23 cellular contexts compared by ENCODE assay signal in the genomic region with DNA sequence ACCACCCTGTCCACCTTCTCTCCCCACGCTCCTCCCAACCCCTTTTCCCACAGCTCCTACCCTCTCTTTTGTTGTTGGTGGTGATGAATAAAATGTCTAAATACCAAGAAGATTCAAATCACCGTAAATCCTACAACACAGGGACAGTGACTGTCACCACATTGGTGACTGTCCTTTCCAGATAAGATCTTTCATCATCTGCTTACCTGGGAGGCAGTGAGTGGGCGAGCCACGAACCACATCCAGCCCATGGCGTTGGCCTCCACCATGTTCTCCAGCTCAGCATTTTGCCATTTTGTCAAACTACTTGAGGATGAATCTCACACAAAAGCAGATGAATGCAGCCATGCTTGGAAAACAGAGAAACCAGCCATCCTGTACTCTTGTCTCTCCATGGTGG. TPM values are rescaled to one million over a fixed set of nuclear protein-coding genes. Genes with fewer than 3 reads are reported as not detected.
DNase-seq lines count a peak whose midpoint lies in the region; ATAC-seq and TF ChIP-seq lines count a peak whose summit lies in the region.
"Had no signal": no experiment of that assay in that cellular context is flagged by ENCODE, and none has a peak within 500 bp of the region (broad histone marks: within the 10 kb centered on the region; RNA-seq: fewer than 3 reads in every experiment).

No MANE protein-coding gene starts in this region.

- H2AK5ac ChIP-seq in IMR-90 (ENCODE audit: low read depth, low read length): peak overlapping the region; percentile 77

- POLR2A ChIA-PET in IMR-90 (lab: Charles Lee; ENCODE audit: unreplicated experiment): no interaction called here

- no peak overlapping the region for H3K27ac Mint-ChIP-seq in activated naive CD4-positive, alpha-beta T cell treated with anti-CD3 and anti-CD28 coated beads, Interleukin-2, amount 10 ng/mL, durations not matched to agents 7 days and 5 days
- H3K27ac Mint-ChIP-seq: CD8-positive, alpha-beta T cell; T-cell; WTC11 had no signal

- peak overlapping the region; percentile 55 for H2BK20ac ChIP-seq in IMR-90 (ENCODE audit: low read depth, low read length)

- H3K18ac ChIP-seq in IMR-90 (ENCODE audit: low read depth, low read length): no peak overlapping the region

- peaks cover 58% of the 10 kb centered on the region for H3K27me3 Mint-ChIP-seq in activated naive CD4-positive, alpha-beta T cell treated with anti-CD3 and anti-CD28 coated beads, Interleukin-2, amount 10 ng/mL, durations not matched to agents 7 days and 5 days
- H3K27me3 Mint-ChIP-seq: naive B cell, T-cell had no signal

- no peaks in the 10 kb centered on the region for H3K36me3 ChIP-seq in IMR-90 (ENCODE audit: control insufficient read depth, insufficient read depth, low read length)

- dilution Hi-C loops in IMR-90 (cut with HindIII; ENCODE audit: low sequenced_read_pairs, unreplicated experiment): no loop called here

- H3K9me1 ChIP-seq in IMR-90 (ENCODE audit: insufficient read depth, low read length): peaks cover 17% of the 10 kb centered on the region

- H4K20me1 ChIP-seq in IMR-90 (ENCODE audit: insufficient read depth, low read length): no peaks in the 10 kb centered on the region

- H3K4me1 Mint-ChIP-seq in activated naive CD4-positive, alpha-beta T cell treated with anti-CD3 and anti-CD28 coated beads, Interleukin-2, amount 10 ng/mL, durations not matched to agents 7 days and 5 days: peaks cover 22% of the 10 kb centered on the region
- H3K4me1 Mint-ChIP-seq: WTC11 had no signal

- ATAC-seq in IMR-90 (ENCODE audit: low read depth) (no peak), HG02938 (IDR thresholded peaks at IDR 0.05; ENCODE audit: unreplicated experiment) (no peak)
- ATAC-seq: CD8-positive, alpha-beta T cell; Right ventricle myocardium inferior; T-cell; WTC11 had no signal

- no peak for TF ChIP-seq CTCF in IMR-90 (conservative IDR thresholded peaks at IDR 0.05; ENCODE audit: low read depth, low read length)

- no peaks in the 10 kb centered on the region for H3K36me3 Mint-ChIP-seq in activated naive CD4-positive, alpha-beta T cell treated with anti-CD3 and anti-CD28 coated beads, Interleukin-2, amount 10 ng/mL, durations not matched to agents 7 days and 5 days
- H3K36me3 Mint-ChIP-seq: CD8-positive, alpha-beta T cell; naive B cell; T-cell; WTC11 had no signal

- DNase-seq in activated T-cell treated with anti-CD3 and anti-CD28 coated beads for 48 hours (ENCODE audit: low read depth) (peak; percentile 62), activated T-cell treated with anti-CD3 and anti-CD28 coated beads for 4 hours (no peak), IMR-90 (no peak), EL (no peak), COLO668 (lab: John Stamatoyannopoulos, UW; ENCODE audit: unreplicated experiment) (no peak)
- peak; percentile 57 for DNase-seq in activated naive CD4-positive, alpha-beta T cell treated with anti-CD3 and anti-CD28 coated beads, Interleukin-2, amount 10 ng/mL, durations not matched to agents 7 days and 5 days
- DNase-seq in stimulated activated CD8-positive, alpha-beta memory T cell treated with anti-CD3 and anti-CD28 coated beads, Interleukin-2, amount 100 ng/mL, for 48 hours (ENCODE audit: low read depth in 2 of 2): peak; percentile 46 to 58
- DNase-seq: CD8-positive, alpha-beta T cell; DMS79 treated with DMSO at 0.1 percent for 48 hours; mammary epithelial cell; naive B cell; NCI-H187 treated with DMSO at 0.1 percent for 48 hours; NCI-H446; substantia nigra; T-cell had no signal

- no peak overlapping the region for H4K5ac ChIP-seq in IMR-90 (ENCODE audit: low read depth, low read length)

- no peak overlapping the region for H4K8ac ChIP-seq in IMR-90 (ENCODE audit: low read depth in 2 of 2, low read length in 2 of 2)

- peaks cover under 1% of the 10 kb centered on the region; the same call in 1 of the 2 replicates for H3K9me3 ChIP-seq in IMR-90 (ENCODE audit: control insufficient read depth, insufficient read depth, low read length)

- H4K91ac ChIP-seq in IMR-90 (ENCODE audit: insufficient read depth, low read depth, low read length): peak overlapping the region; percentile 39

- H3K4me3 Mint-ChIP-seq in activated naive CD4-positive, alpha-beta T cell treated with anti-CD3 and anti-CD28 coated beads, Interleukin-2, amount 10 ng/mL, durations not matched to agents 7 days and 5 days: no peak overlapping the region
- H3K4me3 Mint-ChIP-seq: CD8-positive, alpha-beta T cell; T-cell; WTC11 had no signal

- no peaks in the 10 kb centered on the region for H3K9me3 Mint-ChIP-seq in activated naive CD4-positive, alpha-beta T cell treated with anti-CD3 and anti-CD28 coated beads, Interleukin-2, amount 10 ng/mL, durations not matched to agents 7 days and 5 days
- H3K9me3 Mint-ChIP-seq: CD8-positive, alpha-beta T cell; naive B cell; T-cell; WTC11 had no signal

- peak overlapping the region; percentile 35 for H2AFZ ChIP-seq in IMR-90 (replicated peaks; ENCODE audit: low read length, poor library complexity)
- H2AFZ ChIP-seq: hepatocyte, parathyroid adenoma had no signal

- peak overlapping the region; percentile 71; the same call in 1 of the 3 replicates for H2BK15ac ChIP-seq in IMR-90 (ENCODE audit: low read depth, low read length)

- in situ Hi-C loops in IMR-90 (cut with MboI; ENCODE audit: low sequenced_read_pairs): no loop called here

- peaks cover 5% of the 10 kb centered on the region for H3K4me1 ChIP-seq in IMR-90 (ENCODE audit: control insufficient read depth, insufficient read depth, low read length)
- H3K4me1 ChIP-seq: parathyroid adenoma had no signal

- H3K14ac ChIP-seq in IMR-90 (replicated peaks; ENCODE audit: low read depth, low read length): no peak overlapping the region

- no peak overlapping the region for H3K56ac ChIP-seq in IMR-90 (ENCODE audit: extremely low read depth, insufficient read depth, low read length)

- TF ChIP-seq POLR2A in IMR-90 (IDR thresholded peaks at IDR 0.05; ENCODE audit: low read depth, low read length): no peak

- BruUV-seq in IMR-90 (replicated peaks; lab: Mats Ljungman, UMichigan): no TSS peak

- H3K4me3 ChIP-seq in IMR-90 (ENCODE audit: insufficient read depth, low read depth, low read length): no peak overlapping the region
- H3K4me3 ChIP-seq: hepatocyte had no signal

- peak overlapping the region; percentile 45 for H3K4ac ChIP-seq in IMR-90 (ENCODE audit: low read depth, low read length)

- no peak overlapping the region for H3K27ac ChIP-seq in IMR-90 (ENCODE audit: insufficient read depth, low read length)
- H3K27ac ChIP-seq: hepatocyte, parathyroid adenoma had no signal

- H3K79me1 ChIP-seq in IMR-90 (ENCODE audit: low read depth in 1 of 2, low read length in 2 of 2): no peaks in the 10 kb centered on the region

- WGBS in IMR-90 (ENCODE audit: extremely low coverage in 2 of 2, insufficient read length in 1 of 2), 2 experiments: 84% methylated on average over 3 of the region's 5 CpGs; no CpG with 5 or more reads in 1 of the 2 experiments

- no peak overlapping the region for H2AK9ac ChIP-seq in IMR-90 (replicated peaks; ENCODE audit: low read depth, low read length, poor library complexity)

- H2BK120ac ChIP-seq in IMR-90 (ENCODE audit: low read depth, low read length): peak overlapping the region; percentile 71; the same call in 1 of the 2 replicates

- CTCF ChIA-PET in IMR-90 (lab: Yijun Ruan, JAX): no interaction called here
- CTCF ChIA-PET in activated naive CD4-positive, alpha-beta T cell treated with anti-CD3 and anti-CD28 coated beads, Interleukin-2, amount 10 ng/mL, durations not matched to agents 7 days and 5 days (lab: Charles Lee): interaction anchor here (1.2 to 1.3 kb wide), 2 partner anchors 17 to 33 kb away, joined by 3 to 4 read pairs; no protein-coding TSS in a partner anchor

- no peak overlapping the region for H3K9ac ChIP-seq in IMR-90 (ENCODE audit: low read depth, low read length)
- H3K9ac ChIP-seq: parathyroid adenoma had no signal

- H3K27me3 ChIP-seq in IMR-90 (ENCODE audit: control insufficient read depth, insufficient read depth, low read length): no peaks in the 10 kb centered on the region
- H3K27me3 ChIP-seq: hepatocyte had no signal

- intact Hi-C loops in IMR-90 (cut with micrococcal nuclease): no loop called here

- no peak overlapping the region for H3K23ac ChIP-seq in IMR-90 (ENCODE audit: low read depth, low read length)

- H2BK5ac ChIP-seq in IMR-90 (ENCODE audit: low read depth, low read length, poor library complexity, severe bottlenecking): no peak overlapping the region

- no peak for TF ChIP-seq RAD21 in IMR-90 (IDR thresholded peaks at IDR 0.05; ENCODE audit: low read length)

- no peak overlapping the region for H3K4me2 ChIP-seq in IMR-90 (ENCODE audit: low read depth, low read length)
- H3K4me2 ChIP-seq: hepatocyte had no signal

TF ChIP-seq in IMR-90, 13 proteins besides CTCF, POLR2A, EP300 and RAD21 (continues in another document):
- TF ChIP-seq MAZ (IDR thresholded peaks at IDR 0.05; ENCODE audit: borderline replicate concordance, low read depth, low read length) (no peak), CEBPB (IDR thresholded peaks at IDR 0.05; ENCODE audit: low read depth, low read length) (no peak), CHD1 (IDR thresholded peaks at IDR 0.05; ENCODE audit: low read depth, low read length) (no peak), SMC3 (IDR thresholded peaks at IDR 0.05; ENCODE audit: low read depth, low read length) (no peak), MXI1 (IDR thresholded peaks at IDR 0.05; ENCODE audit: borderline replicate concordance, low read depth, low read length) (no peak), NFE2L2 (IDR thresholded peaks at IDR 0.05; ENCODE audit: low read depth, low read length) (no peak), FOS (IDR thresholded peaks at IDR 0.05; ENCODE audit: low read depth, low read length) (no peak), MAFK (IDR thresholded peaks at IDR 0.05; ENCODE audit: low read depth, low read length) (no peak), RFX5 (IDR thresholded peaks at IDR 0.05; ENCODE audit: low read depth, low read length) (no peak)
- TF ChIP-seq, protein P1, sequence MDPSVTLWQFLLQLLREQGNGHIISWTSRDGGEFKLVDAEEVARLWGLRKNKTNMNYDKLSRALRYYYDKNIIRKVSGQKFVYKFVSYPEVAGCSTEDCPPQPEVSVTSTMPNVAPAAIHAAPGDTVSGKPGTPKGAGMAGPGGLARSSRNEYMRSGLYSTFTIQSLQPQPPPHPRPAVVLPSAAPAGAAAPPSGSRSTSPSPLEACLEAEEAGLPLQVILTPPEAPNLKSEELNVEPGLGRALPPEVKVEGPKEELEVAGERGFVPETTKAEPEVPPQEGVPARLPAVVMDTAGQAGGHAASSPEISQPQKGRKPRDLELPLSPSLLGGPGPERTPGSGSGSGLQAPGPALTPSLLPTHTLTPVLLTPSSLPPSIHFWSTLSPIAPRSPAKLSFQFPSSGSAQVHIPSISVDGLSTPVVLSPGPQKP (IDR thresholded peaks at IDR 0.05; ENCODE audit: borderline replicate concordance, low read depth, low read length): no peak

RNA-seq across cellular contexts. Expression of a gene that starts 6.7 kb away (rescaled TPM):
- total RNA-seq in IMR-90 (2012; rRNA removed): 0.28 and 0.36 TPM in 2 replicates
- 0.55 and 0.85 TPM in 2 replicates for polyA plus RNA-seq in IMR-90 (2012; rRNA removed)
- 0.38 TPM in 2 replicates for polyA plus RNA-seq in IMR-90 (2012; cell fraction: cytosol; rRNA removed)
- polyA plus RNA-seq in IMR-90 (2012; cell fraction: nucleus; rRNA removed; ENCODE audit: low replicate concordance): 0.68 and 0.84 TPM in 2 replicates
- total RNA-seq: A673, chondrocyte, MCF 10A had no signal

RNA-seq across cellular contexts. Expression of a gene that starts 31.6 kb away (rescaled TPM):
- total RNA-seq in IMR-90 (2012; rRNA removed): 10.0 and 11.1 TPM in 2 replicates
- 72.3 and 77.1 TPM in 2 replicates for polyA plus RNA-seq in IMR-90 (2012; rRNA removed)
- polyA plus RNA-seq in IMR-90 (2012; cell fraction: cytosol; rRNA removed): 56.9 and 106 TPM in 2 replicates
- polyA plus RNA-seq in IMR-90 (2012; cell fraction: nucleus; rRNA removed; ENCODE audit: low replicate concordance): 33.8 and 79.6 TPM in 2 replicates

Comparison
In these comparisons a context has a peak if more than half of its experiments do, and no peak if none do; other contexts are left out.
1. DNase-seq: peak in activated T-cell treated with anti-CD3 and anti-CD28 coated beads for 48 hours (single experiment), activated naive CD4-positive, alpha-beta T cell treated with anti-CD3 and anti-CD28 coated beads, Interleukin-2, amount 10 ng/mL, durations not matched to agents 7 days and 5 days (single experiment) and stimulated activated CD8-positive, alpha-beta memory T cell treated with anti-CD3 and anti-CD28 coated beads, Interleukin-2, amount 100 ng/mL, for 48 hours (2 of 2); none in activated T-cell treated with anti-CD3 and anti-CD28 coated beads for 4 hours (single experiment), IMR-90 (single experiment), EL (single experiment) and COLO668 (single experiment).